Comparison of ENCODE assay signal across 1 cellular context in genomic region chr12:39405580-39405979, GRCh38.
A peak's percentile ranks its signal among the peaks of the same experiment; 100 is the strongest.
TF ChIP-seq lines count a peak whose summit lies in the region.

No MANE protein-coding gene starts in this region.

TF ChIP-seq in GM12878, 131 proteins besides CTCF, POLR2A, EP300 and RAD21 (continued from another document):
- TF ChIP-seq E4F1 (IDR thresholded peaks at IDR 0.05; ENCODE audit: borderline replicate concordance, partially characterized antibody): no peak
- TF ChIP-seq ZNF217 (IDR thresholded peaks at IDR 0.05): no peak
- TF ChIP-seq BMI1 (IDR thresholded peaks at IDR 0.05; ENCODE audit: borderline replicate concordance): no peak
- TF ChIP-seq SIX5 (IDR thresholded peaks at IDR 0.05; ENCODE audit: low read depth, low read length, severe bottlenecking): no peak
- TF ChIP-seq TCF7 (IDR thresholded peaks at IDR 0.05; ENCODE audit: borderline replicate concordance): no peak
- peak; percentile 73 for TF ChIP-seq JUNB (IDR thresholded peaks at IDR 0.05)
